8 cellular contexts compared by ENCODE assay signal in the genomic region with DNA sequence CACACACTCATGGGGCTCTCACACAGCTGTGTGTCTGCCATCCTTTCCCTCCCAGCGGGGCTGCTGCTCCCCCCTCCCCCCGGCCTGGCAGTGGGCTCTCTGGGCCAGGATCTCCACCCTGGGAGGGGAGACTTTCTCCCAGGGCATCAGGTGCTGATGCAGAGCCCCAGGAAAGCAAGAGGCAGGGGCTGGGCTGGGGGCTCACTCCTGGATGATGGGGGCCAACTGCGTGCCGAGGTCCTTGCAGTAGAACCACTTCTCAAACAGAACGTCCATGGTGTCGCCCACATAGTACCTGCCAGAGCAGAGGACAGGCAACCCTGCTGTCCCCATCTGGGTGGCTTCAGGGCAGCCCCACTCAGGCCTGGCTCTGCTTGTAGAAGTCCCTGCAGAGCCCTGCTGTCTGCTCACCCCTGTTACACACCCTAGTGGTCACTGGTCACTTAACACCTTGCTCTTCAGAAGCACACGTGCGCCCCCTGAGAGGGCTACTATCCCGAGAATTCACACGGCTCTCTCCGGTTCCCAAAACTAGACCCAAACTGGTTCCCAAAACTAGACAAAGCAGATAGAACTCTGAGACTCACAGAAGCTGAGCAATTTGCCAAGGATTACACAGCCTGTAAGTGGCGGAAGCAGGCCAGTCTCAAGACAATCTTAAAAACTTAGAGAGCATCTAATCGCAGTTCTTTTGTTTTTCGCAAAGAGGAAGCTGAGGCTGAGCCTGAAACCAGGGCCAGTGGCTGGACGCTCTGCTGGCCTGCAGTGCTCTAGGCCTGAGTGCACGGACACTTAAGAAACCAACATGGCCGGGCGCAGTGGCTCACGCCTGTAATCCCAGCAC. TPM values are rescaled to one million over a fixed set of nuclear protein-coding genes. Genes with fewer than 3 reads are reported as not detected.
A peak's percentile ranks its signal among the peaks of the same experiment; 100 is the strongest.
DNase-seq lines count a peak whose midpoint lies in the region; ATAC-seq and TF ChIP-seq lines count a peak whose summit lies in the region.

No MANE protein-coding gene starts in this region.

- H3K4me1 Mint-ChIP-seq in CD4-positive, alpha-beta T cell (ENCODE audit: low read depth): peaks cover 6% of the 10 kb centered on the region

- no peak overlapping the region for H3K9ac ChIP-seq in SK-N-SH

- no peaks in the 10 kb centered on the region for H3K9me2 ChIP-seq in SK-N-SH

- peak in 1 of 2 donors; percentile 55 for TF ChIP-seq CTCF in right atrium auricular region (IDR thresholded peaks at IDR 0.05)
- peak; percentile 56 for TF ChIP-seq CTCF in SK-N-SH (IDR thresholded peaks at IDR 0.05)
- peak in 2 of 4 experiments; percentile 23 to 37 for TF ChIP-seq CTCF in gastroesophageal sphincter (IDR thresholded peaks at IDR 0.05)
- peak in 3 of 4 experiments; percentile 7 to 32 (median 11) for TF ChIP-seq CTCF in prostate gland (IDR thresholded peaks at IDR 0.05)
- no peak for TF ChIP-seq CTCF in CD4-positive, alpha-beta T cell (IDR thresholded peaks at IDR 0.05)

- POLR2A ChIA-PET in SK-N-SH (lab: Yijun Ruan, JAX): no interaction called here
- POLR2A ChIA-PET in CD4-positive, alpha-beta T cell (lab: Charles Lee): no interaction called here

- H4K20me1 ChIP-seq in SK-N-SH (ENCODE audit: insufficient read depth): no peaks in the 10 kb centered on the region

- WGBS in SK-N-SH (ENCODE audit: low lambda C conversion rate): 78% methylated on average over 16 of the region's 19 CpGs
- WGBS in gastroesophageal sphincter (ENCODE audit: low coverage in 1 of 2), 2 donors: no CpG with 5 or more reads among the region's 19 CpGs
- WGBS in prostate gland: 79% methylated on average over 19 of the region's 19 CpGs

- TF ChIP-seq EP300 in SK-N-SH (IDR thresholded peaks at IDR 0.05; ENCODE audit: borderline replicate concordance in 1 of 2, low read depth in 1 of 2, low read length in 1 of 2) (no peak), gastroesophageal sphincter (IDR thresholded peaks at IDR 0.05) (no peak)

- H3K27me3 ChIP-seq in right atrium auricular region (no peaks in the 10 kb centered on the region), SK-N-SH (ENCODE audit: insufficient read depth) (no peaks in the 10 kb centered on the region), gastroesophageal sphincter (no peaks in the 10 kb centered on the region), prostate gland (replicated peaks; ENCODE audit: insufficient read depth) (no peaks in the 10 kb centered on the region)
- H3K27me3 ChIP-seq in CD4-positive, alpha-beta T cell (ENCODE audit: control insufficient read depth, insufficient read depth, low read length): no peaks in the 10 kb centered on the region

- TF ChIP-seq POLR2A in gastroesophageal sphincter (IDR thresholded peaks at IDR 0.05) (no peak), prostate gland (IDR thresholded peaks at IDR 0.05) (no peak)

- DNase-seq in Right ventricle myocardium inferior (ENCODE audit: missing footprints) (no peak), right atrium auricular region (ENCODE audit: low spot score) (no peak), HS-27A (ENCODE audit: low read depth) (peak; percentile 20), SK-N-SH (peak; percentile 92), prostate gland (ENCODE audit: low spot score) (no peak), ureter (ENCODE audit: low spot score) (no peak)
- no peak for DNase-seq in CD4-positive, alpha-beta T cell

- H3K4me3 ChIP-seq in right atrium auricular region (no peak overlapping the region), SK-N-SH (ENCODE audit: low read depth in 2 of 2, low read length in 1 of 2) (no peak overlapping the region), gastroesophageal sphincter (no peak overlapping the region), prostate gland (no peak overlapping the region)

- H3K9me3 ChIP-seq in right atrium auricular region: no peaks in the 10 kb centered on the region
- H3K9me3 ChIP-seq in SK-N-SH: no peaks in the 10 kb centered on the region
- H3K9me3 ChIP-seq in gastroesophageal sphincter: no peaks in the 10 kb centered on the region
- H3K9me3 ChIP-seq in prostate gland: no peaks in the 10 kb centered on the region
- H3K9me3 ChIP-seq in CD4-positive, alpha-beta T cell (ENCODE audit: control insufficient read depth, low read length): no peaks in the 10 kb centered on the region

- intact Hi-C loops in Right ventricle myocardium inferior (cut with DNase I) (no loop called here), prostate gland (cut with DNase I) (no loop called here)
- intact Hi-C loops in CD4-positive, alpha-beta T cell (cut with DNase I, micrococcal nuclease): no loop called here

- H3K27me3 Mint-ChIP-seq in CD4-positive, alpha-beta T cell: no peaks in the 10 kb centered on the region

- peaks cover 4% of the 10 kb centered on the region for H3K36me3 Mint-ChIP-seq in CD4-positive, alpha-beta T cell (ENCODE audit: low read depth)

- H3K4me2 ChIP-seq in SK-N-SH: no peak overlapping the region

- no peak overlapping the region for H2AFZ ChIP-seq in SK-N-SH (ENCODE audit: low read depth)

- no peaks in the 10 kb centered on the region for H3F3A ChIP-seq in SK-N-SH (replicated peaks; ENCODE audit: insufficient read depth)

- ATAC-seq in Right ventricle myocardium inferior (peak; percentile 66), gastroesophageal sphincter (peak; percentile 50)
- ATAC-seq in CD4-positive, alpha-beta T cell (ENCODE audit: poor library complexity): no peak

- H3K27ac Mint-ChIP-seq in CD4-positive, alpha-beta T cell: no peak overlapping the region

- H3K36me3 ChIP-seq in right atrium auricular region (no peaks in the 10 kb centered on the region), SK-N-SH (replicated peaks in 1 of 2; ENCODE audit: control insufficient read depth in 1 of 2, insufficient read depth in 2 of 2, low read length in 1 of 2) (no peaks in the 10 kb centered on the region), gastroesophageal sphincter (peaks cover 0 to 10% of the 10 kb centered on the region in 2 donors), prostate gland (no peaks in the 10 kb centered on the region)

- CTCF ChIA-PET in SK-N-SH (lab: Yijun Ruan, JAX): interaction anchor here (0.6 to 3.5 kb wide), 24 partner anchors 8 to 277 kb away, joined by 3 to 34 read pairs (median 4); partner anchors contain the start of genes HAAO and KCNG3
- CTCF ChIA-PET in CD4-positive, alpha-beta T cell (lab: Charles Lee): interaction anchor here (0.7 kb wide), 1 partner anchor 903 kb away, joined by 3 read pairs; no protein-coding TSS in a partner anchor

- H3K27ac ChIP-seq in right atrium auricular region (no peak overlapping the region), SK-N-SH (ENCODE audit: low read depth in 2 of 2, low read length in 1 of 2) (no peak overlapping the region; a peak in 1 of 4 replicates), gastroesophageal sphincter (no peak overlapping the region), prostate gland (no peak overlapping the region)
- H3K27ac ChIP-seq in CD4-positive, alpha-beta T cell (ENCODE audit: low read depth, low read length): no peak overlapping the region

- H3K79me2 ChIP-seq in SK-N-SH (ENCODE audit: insufficient read depth): no peaks in the 10 kb centered on the region

- H3K9me3 Mint-ChIP-seq in CD4-positive, alpha-beta T cell: no peaks in the 10 kb centered on the region

- H3K4me1 ChIP-seq in right atrium auricular region (no peaks in the 10 kb centered on the region), SK-N-SH (ENCODE audit: control insufficient read depth in 1 of 2, insufficient read depth in 2 of 2, low read depth in 1 of 2, low read length in 1 of 2) (peaks cover 0 to 21% of the 10 kb centered on the region in 2 experiments; a peak in 1 of 4 replicates), gastroesophageal sphincter (no peaks in the 10 kb centered on the region), prostate gland (replicated peaks) (no peaks in the 10 kb centered on the region)

- H3K4me3 Mint-ChIP-seq in CD4-positive, alpha-beta T cell: no peak overlapping the region

- peak; percentile 84 for TF ChIP-seq RAD21 in SK-N-SH (IDR thresholded peaks at IDR 0.05; ENCODE audit: low read length)

TF ChIP-seq in SK-N-SH, 30 proteins besides CTCF, POLR2A, EP300 and RAD21:
- TF ChIP-seq SMC3 (IDR thresholded peaks at IDR 0.05; ENCODE audit: low read depth, low read length) (peak; percentile 55), NRF1 (IDR thresholded peaks at IDR 0.05; ENCODE audit: low read depth, low read length) (no peak)

RNA-seq across cellular contexts. Expression of gene OXER1, which starts 6.6 kb away (rescaled TPM):
- total RNA-seq in Right ventricle myocardium inferior (0.43 TPM), right atrium auricular region (under 1 TPM; 0.47 to 0.48 TPM), gastroesophageal sphincter (1 to 10 TPM in 2 of 4 donors, under 1 TPM in 2; 0.37 to 2.3 (median 1.2) TPM), prostate gland (1 to 10 TPM; 4.5 to 5.6 TPM), ureter (3.1 TPM)
- polyA plus RNA-seq in SK-N-SH (2012; rRNA removed): not detected in 2 replicates
- not detected in 2 replicates for polyA plus RNA-seq in SK-N-SH (2012; cell fraction: cytosol; rRNA removed)
- polyA plus RNA-seq in SK-N-SH (2012; cell fraction: nucleus; rRNA removed): 0.04 TPM in 1 of 2 replicates, not detected in the other
- total RNA-seq in CD4-positive, alpha-beta T cell: not detected

RNA-seq across cellular contexts. Expression of gene HAAO, which starts 21.9 kb away (rescaled TPM):
- total RNA-seq in Right ventricle myocardium inferior (1.9 TPM), right atrium auricular region (1 to 10 TPM; 1.4 to 2.6 TPM), gastroesophageal sphincter (10 to 100 TPM in 2 of 4 donors, 1 to 10 TPM in 2; 6.0 to 19.1 (median 9.8) TPM), prostate gland (10 to 100 TPM; 10.3 to 14.0 TPM), ureter (14.1 TPM)
- not detected in 2 replicates for polyA plus RNA-seq in SK-N-SH (2012; rRNA removed)
- not detected in 2 replicates for polyA plus RNA-seq in SK-N-SH (2012; cell fraction: cytosol; rRNA removed)
- polyA plus RNA-seq in SK-N-SH (2012; cell fraction: nucleus; rRNA removed): not detected in 2 replicates
- not detected for total RNA-seq in CD4-positive, alpha-beta T cell

Comparison
In these comparisons a context has a peak if more than half of its experiments do, and no peak if none do; other contexts are left out.
1. DNase-seq: peak in HS-27A (single experiment) and SK-N-SH (single experiment); none in Right ventricle myocardium inferior (single experiment), right atrium auricular region (single experiment), prostate gland (single experiment), CD4-positive, alpha-beta T cell (0 of 10) and ureter (single experiment).